8 cellular contexts compared by ENCODE assay signal in genomic region chr1:183021405-183022201, GRCh38. TPM values are rescaled to one million over a fixed set of nuclear protein-coding genes. Genes with fewer than 3 reads are reported as not detected.
DNase-seq lines count a peak whose midpoint lies in the region; ATAC-seq, FAIRE-seq and TF ChIP-seq lines count a peak whose summit lies in the region.

No MANE protein-coding gene starts in this region.

- intact Hi-C loops in kidney (cut with DNase I): no loop called here

- no peaks in the 10 kb centered on the region for H3K36me3 ChIP-seq in HUES6 (ENCODE audit: control insufficient read depth, insufficient read depth, low read length)
- no peaks in the 10 kb centered on the region for H3K36me3 ChIP-seq in kidney (ENCODE audit: control insufficient read depth in 1 of 2, insufficient read depth in 2 of 2, low read length in 2 of 2)
- H3K36me3 ChIP-seq in stomach smooth muscle (ENCODE audit: control insufficient read depth in 2 of 2, insufficient read depth in 2 of 2, low read length in 2 of 2): no peaks in the 10 kb centered on the region

- H3K27me3 ChIP-seq in HUES6 (ENCODE audit: control insufficient read depth, insufficient read depth, low read length): no peaks in the 10 kb centered on the region
- no peaks in the 10 kb centered on the region for H3K27me3 ChIP-seq in stomach smooth muscle (ENCODE audit: control insufficient read depth in 1 of 2, insufficient read depth in 2 of 2, low read length in 2 of 2)

- peak overlapping the region; percentile 77; the same call in 1 of the 2 replicates for H3K27ac ChIP-seq in HUES6 (ENCODE audit: low read depth, low read length)
- H3K27ac ChIP-seq in angular gyrus (ENCODE audit: low read depth, low read length): peak overlapping the region; percentile 94
- H3K27ac ChIP-seq in kidney (ENCODE audit: low read depth in 2 of 2, low read length in 2 of 2): peak overlapping the region; percentile 96 to 97
- peak overlapping the region; percentile 98 for H3K27ac ChIP-seq in stomach smooth muscle (ENCODE audit: low read length)

- peak overlapping the region; percentile 88 for H3K9ac ChIP-seq in HUES6 (ENCODE audit: low read length)
- peak overlapping the region; percentile 44 to 51 for H3K9ac ChIP-seq in kidney (ENCODE audit: low read length in 2 of 2)
- H3K9ac ChIP-seq in stomach smooth muscle (ENCODE audit: low read length in 2 of 2): peak overlapping the region; percentile 93 to 94

- DNase-seq in kidney (no peak), HuH-7.5 (ENCODE audit: low spot score) (no peak)
- no peak for DNase-seq in activated CD4-positive, alpha-beta T cell treated with anti-CD3 and anti-CD28 coated beads for 4 hours

- H3K9me3 ChIP-seq in HUES6 (ENCODE audit: control insufficient read depth, insufficient read depth, low read depth, low read length) (no peaks in the 10 kb centered on the region), kidney (ENCODE audit: control insufficient read depth in 1 of 2, low read length in 2 of 2) (no peaks in the 10 kb centered on the region), stomach smooth muscle (ENCODE audit: control insufficient read depth in 2 of 2, low read length in 2 of 2) (no peaks in the 10 kb centered on the region)

- H3K4me1 ChIP-seq in HUES6 (ENCODE audit: control insufficient read depth, insufficient read depth, low read length) (peaks cover 23% of the 10 kb centered on the region), kidney (ENCODE audit: control insufficient read depth in 1 of 2, insufficient read depth in 1 of 2, low read depth in 1 of 2, low read length in 2 of 2) (peaks cover 5% of the 10 kb centered on the region in 2 donors), stomach smooth muscle (ENCODE audit: control insufficient read depth, insufficient read depth, low read length) (peaks cover 5% of the 10 kb centered on the region)

- FAIRE-seq in kidney (lab: Jason Lieb, UNC): no peak

- TF ChIP-seq CTCF in kidney (IDR thresholded peaks at IDR 0.05; ENCODE audit: borderline replicate concordance, extremely low read depth, insufficient read depth): no peak

- ATAC-seq in GM19455 (IDR thresholded peaks at IDR 0.05; ENCODE audit: unreplicated experiment): no peak
- ATAC-seq in GM18502 (IDR thresholded peaks at IDR 0.05; ENCODE audit: poor library complexity, unreplicated experiment): no peak

- peak overlapping the region; percentile 77 for H3K4me3 ChIP-seq in HUES6 (ENCODE audit: low read depth, low read length)
- H3K4me3 ChIP-seq in kidney (ENCODE audit: low read length in 2 of 2): peak overlapping the region; percentile 66 to 68
- H3K4me3 ChIP-seq in stomach smooth muscle (ENCODE audit: low read length in 2 of 2): peak overlapping the region; percentile 74 to 76

RNA-seq across cellular contexts. Expression of gene LAMC1, which starts 1.6 kb away (rescaled TPM):
- total RNA-seq in kidney: 140 TPM
- polyA plus RNA-seq in kidney (ENCODE audit: insufficient read depth, low read depth, low replicate concordance): 21.1 TPM
